In the genomic region with DNA sequence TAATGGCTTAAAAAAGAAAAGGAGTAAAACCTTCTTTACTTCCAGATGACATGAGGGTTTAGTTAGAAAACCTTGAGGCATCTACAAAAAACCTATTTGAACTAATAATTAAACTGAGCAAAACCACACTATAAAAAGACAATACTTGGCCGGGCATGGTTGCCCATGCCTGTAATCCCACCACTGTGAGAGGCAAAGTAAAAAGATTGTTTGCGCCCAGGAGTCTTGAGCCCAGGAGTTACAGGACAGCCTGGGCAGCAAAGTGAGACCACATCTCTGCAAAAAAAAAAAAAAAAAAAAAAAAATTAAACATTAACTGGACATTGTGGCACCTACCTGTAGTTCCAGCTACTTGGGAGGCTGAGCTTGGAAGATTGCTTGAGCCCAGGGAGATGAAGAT, we compare ENCODE assay signal across 21 cellular contexts.
DNase-seq lines count a peak whose midpoint lies in the region; ATAC-seq, FAIRE-seq and TF ChIP-seq lines count a peak whose summit lies in the region.
"Had no signal": no experiment of that assay in that cellular context is flagged by ENCODE, and none has a peak within 500 bp of the region (broad histone marks: within the 10 kb centered on the region; RNA-seq: fewer than 3 reads in every experiment).

No MANE protein-coding gene starts in this region.

- H3K27ac Mint-ChIP-seq in nephron (peak overlapping the region in 2 of 3 experiments; percentile 48 to 52), HFFc6 (no peak overlapping the region)
- H3K27ac Mint-ChIP-seq: CD4-positive, alpha-beta memory T cell had no signal

- no peak overlapping the region for H3K9ac ChIP-seq in GM23248

- no peaks in the 10 kb centered on the region for H3K79me2 ChIP-seq in GM23248 (ENCODE audit: insufficient read depth)

- FAIRE-seq in RCC 7860 (lab: Jason Lieb, UNC), result peak; percentile 97
- FAIRE-seq: A549, G401.6, GM12892, GM19239, H54 had no signal

- in situ Hi-C loops in ACHN (cut with HindIII; ENCODE audit: low pct_ligation_motif_present, low pct_unique_long_range_greater_than_20kb, low sequenced_read_pairs), result no loop called here
- in situ Hi-C loops in GM23248 (cut with MboI), result no loop called here

- DNase-seq in ACHN (peak; percentile 60), RCC 7860 (ENCODE audit: low spot score) (peak; percentile 71), kidney epithelial cell (ENCODE audit: low read depth) (peak; percentile 52), 8988T (no peak), HFFc6 (no peak), GM23248 (no peak)
- DNase-seq: C1 segment of cervical spinal cord; CD4-positive, alpha-beta memory T cell; COR-L47; DMS153; DND-41; GOT3 had no signal

- H3K4me3 ChIP-seq in kidney epithelial cell (ENCODE audit: low read depth, low read length), result no peak overlapping the region
- H3K4me3 ChIP-seq in GM23248, result no peak overlapping the region
- H3K4me3 ChIP-seq: A549, HAP-1 had no signal

- H3K4me1 Mint-ChIP-seq in nephron, result no peaks in the 10 kb centered on the region
- no peaks in the 10 kb centered on the region for H3K4me1 Mint-ChIP-seq in HFFc6 (ENCODE audit: low read depth)
- H3K4me1 Mint-ChIP-seq: CD4-positive, alpha-beta memory T cell had no signal

- H3K27ac ChIP-seq in GM23248, result no peak overlapping the region
- H3K27ac ChIP-seq: 22Rv1, A549 had no signal

- H3K36me3 ChIP-seq in kidney epithelial cell (ENCODE audit: control insufficient read depth, insufficient read depth, low read length), result no peaks in the 10 kb centered on the region
- no peaks in the 10 kb centered on the region for H3K36me3 ChIP-seq in GM23248 (ENCODE audit: low read depth)
- H3K36me3 ChIP-seq: HAP-1 had no signal

- H4K20me1 ChIP-seq in GM23248 (ENCODE audit: insufficient read depth), result no peaks in the 10 kb centered on the region

- H3K4me2 ChIP-seq in GM23248 (ENCODE audit: unreplicated experiment), result no peak overlapping the region
- H3K4me2 ChIP-seq: A549 had no signal

- H3K9me2 ChIP-seq in GM23248 (ENCODE audit: insufficient read depth), result no peaks in the 10 kb centered on the region

- ATAC-seq in HG03159 (IDR thresholded peaks at IDR 0.05; ENCODE audit: unreplicated experiment), result no peak
- ATAC-seq: A549 had no signal

- H3K27me3 ChIP-seq in kidney epithelial cell (ENCODE audit: control insufficient read depth, insufficient read depth, low read length) (no peaks in the 10 kb centered on the region), GM23248 (replicated peaks; ENCODE audit: insufficient read depth) (no peaks in the 10 kb centered on the region)

- no peaks in the 10 kb centered on the region for H3K4me1 ChIP-seq in GM23248 (ENCODE audit: insufficient read depth)
- H3K4me1 ChIP-seq: A549, HAP-1 had no signal

- peaks cover 22% of the 10 kb centered on the region for H3K9me3 Mint-ChIP-seq in nephron
- H3K9me3 Mint-ChIP-seq in HFFc6, result peaks cover 32% of the 10 kb centered on the region

- 32 to 33% methylated on average over 2 of the region's 2 CpGs for WGBS in GM23248 (ENCODE audit: low coverage in 1 of 2, low lambda C conversion rate in 2 of 2, missing lambda C conversion rate in 2 of 2), 2 experiments

- H3K4me3 Mint-ChIP-seq in nephron, result no peak overlapping the region
- H3K4me3 Mint-ChIP-seq in HFFc6, result no peak overlapping the region
- H3K4me3 Mint-ChIP-seq: CD4-positive, alpha-beta memory T cell had no signal

- no peak overlapping the region for H2AFZ ChIP-seq in GM23248

- H3F3A ChIP-seq in GM23248 (ENCODE audit: insufficient read depth), result no peaks in the 10 kb centered on the region

- H3K9me3 ChIP-seq in GM23248 (ENCODE audit: low read depth), result no peaks in the 10 kb centered on the region
- H3K9me3 ChIP-seq: HAP-1 had no signal

- no peak for TF ChIP-seq CTCF in kidney epithelial cell (IDR thresholded peaks at IDR 0.05; ENCODE audit: insufficient read depth, low read length, poor library complexity, severe bottlenecking)
- no peak for TF ChIP-seq CTCF in nephron (IDR thresholded peaks at IDR 0.05; ENCODE audit: unreplicated experiment in 3 of 3)
- TF ChIP-seq CTCF in HFFc6 (IDR thresholded peaks at IDR 0.05), result no peak

- peaks cover 6% of the 10 kb centered on the region for H3K36me3 Mint-ChIP-seq in nephron (ENCODE audit: low read depth)
- no peaks in the 10 kb centered on the region for H3K36me3 Mint-ChIP-seq in HFFc6 (ENCODE audit: low read depth)
- H3K36me3 Mint-ChIP-seq: CD4-positive, alpha-beta memory T cell had no signal

- H3K27me3 Mint-ChIP-seq in nephron (ENCODE audit: low read depth) (no peaks in the 10 kb centered on the region), HFFc6 (ENCODE audit: insufficient read depth) (no peaks in the 10 kb centered on the region)
- H3K27me3 Mint-ChIP-seq: CD4-positive, alpha-beta memory T cell had no signal

Comparison
In these comparisons a context has a peak if more than half of its experiments do, and no peak if none do; other contexts are left out.
1. DNase-seq: peak in ACHN (single experiment), RCC 7860 (single experiment) and kidney epithelial cell (single experiment); none in 8988T (single experiment), HFFc6 (single experiment) and GM23248 (single experiment).